8 cellular contexts compared by ENCODE assay signal in genomic region chr15:64731012-64731806, GRCh38. TPM values are rescaled to one million over a fixed set of nuclear protein-coding genes. Genes with fewer than 3 reads are reported as not detected.
A peak's percentile ranks its signal among the peaks of the same experiment; 100 is the strongest.
DNase-seq lines count a peak whose midpoint lies in the region; ATAC-seq and TF ChIP-seq lines count a peak whose summit lies in the region.

No MANE protein-coding gene starts in this region.

- H3K9me2 ChIP-seq in Loucy (replicated peaks; ENCODE audit: low read depth, low read length): no peaks in the 10 kb centered on the region

- peaks cover 2% of the 10 kb centered on the region for H3K27me3 Mint-ChIP-seq in activated T-helper 2 cell treated with anti-CD3 and anti-CD28 coated beads, Interferon-gamma antibody, Interleukin-2, Interleukin-4, amounts not matched to agents 10 μg/mL and 5 μg/mL and 100 μg/mL, durations not matched to agents 14 hours and 24 hours and 36 hours (ENCODE audit: low read depth)

- H3K4me1 ChIP-seq in Loucy (ENCODE audit: insufficient read depth, low read length, poor library complexity, severe bottlenecking): no peaks in the 10 kb centered on the region
- H3K4me1 ChIP-seq in RWPE2 (ENCODE audit: insufficient read depth, poor library complexity, severe bottlenecking): no peaks in the 10 kb centered on the region
- peaks cover 0 to 32% (median 0%) of the 10 kb centered on the region in 3 donors for H3K4me1 ChIP-seq in gastroesophageal sphincter
- no peaks in the 10 kb centered on the region for H3K4me1 ChIP-seq in osteoblast (ENCODE audit: insufficient read depth, low read length)
- no peaks in the 10 kb centered on the region for H3K4me1 ChIP-seq in thymus (ENCODE audit: control insufficient read depth, insufficient read depth, low read length)

- H3K4me1 Mint-ChIP-seq in activated T-helper 2 cell treated with anti-CD3 and anti-CD28 coated beads, Interferon-gamma antibody, Interleukin-2, Interleukin-4, amounts not matched to agents 10 μg/mL and 5 μg/mL and 100 μg/mL, durations not matched to agents 14 hours and 24 hours and 36 hours (ENCODE audit: low read depth): peaks cover 10% of the 10 kb centered on the region

- TF ChIP-seq CTCF in Loucy (conservative IDR thresholded peaks at IDR 0.05; ENCODE audit: low read length) (peak; percentile 91), RWPE2 (IDR thresholded peaks at IDR 0.05; ENCODE audit: poor library complexity, severe bottlenecking) (peak; percentile 100), gastroesophageal sphincter (IDR thresholded peaks at IDR 0.05) (peak in 3 of 4 experiments; percentile 93 to 96 (median 95)), osteoblast (IDR thresholded peaks at IDR 0.05; ENCODE audit: extremely low read depth, low read depth, low read length) (peak; percentile 91)

- H2AFZ ChIP-seq in Loucy (ENCODE audit: low read length): peak overlapping the region; percentile 45; the same call in 1 of the 2 replicates
- no peak overlapping the region for H2AFZ ChIP-seq in osteoblast (ENCODE audit: low read length)

- H3K27ac Mint-ChIP-seq in activated T-helper 2 cell treated with anti-CD3 and anti-CD28 coated beads, Interferon-gamma antibody, Interleukin-2, Interleukin-4, amounts not matched to agents 10 μg/mL and 5 μg/mL and 100 μg/mL, durations not matched to agents 14 hours and 24 hours and 36 hours: no peak overlapping the region

- H3K4me2 ChIP-seq in Loucy (ENCODE audit: low read depth, low read length, poor library complexity, severe bottlenecking) (peak overlapping the region; percentile 46), osteoblast (ENCODE audit: insufficient read depth, low read length) (peak overlapping the region; percentile 15)

- H3K79me2 ChIP-seq in Loucy (ENCODE audit: insufficient read depth, low read length): no peaks in the 10 kb centered on the region
- H3K79me2 ChIP-seq in osteoblast (ENCODE audit: insufficient read depth, low read length): no peaks in the 10 kb centered on the region

- H3K36me3 Mint-ChIP-seq in activated T-helper 2 cell treated with anti-CD3 and anti-CD28 coated beads, Interferon-gamma antibody, Interleukin-2, Interleukin-4, amounts not matched to agents 10 μg/mL and 5 μg/mL and 100 μg/mL, durations not matched to agents 14 hours and 24 hours and 36 hours (ENCODE audit: low read depth): no peaks in the 10 kb centered on the region

- no peak overlapping the region for H3K27ac ChIP-seq in RWPE2 (ENCODE audit: poor library complexity, severe bottlenecking)
- H3K27ac ChIP-seq in gastroesophageal sphincter: peak overlapping the region; percentile 2 to 59 (median 32)
- H3K27ac ChIP-seq in osteoblast (ENCODE audit: low read depth, low read length): no peak overlapping the region
- peak overlapping the region; percentile 5 for H3K27ac ChIP-seq in thymus (ENCODE audit: low read depth)

- ATAC-seq in RWPE2 (ENCODE audit: low read depth): peak; percentile 89
- ATAC-seq in gastroesophageal sphincter: peak; percentile 80
- ATAC-seq in HG03135 (IDR thresholded peaks at IDR 0.05; ENCODE audit: unreplicated experiment): no peak

- H3K4me3 ChIP-seq in Loucy (ENCODE audit: low read length, poor library complexity, severe bottlenecking): no peak overlapping the region
- no peak overlapping the region for H3K4me3 ChIP-seq in RWPE2 (ENCODE audit: severe bottlenecking)
- H3K4me3 ChIP-seq in gastroesophageal sphincter: no peak overlapping the region
- H3K4me3 ChIP-seq in osteoblast (ENCODE audit: insufficient read depth, low read length): peak overlapping the region; percentile 3
- H3K4me3 ChIP-seq in thymus (ENCODE audit: low read length): no peak overlapping the region

- H3K36me3 ChIP-seq in Loucy (ENCODE audit: insufficient read depth, low read length) (no peaks in the 10 kb centered on the region), RWPE2 (ENCODE audit: low read depth) (no peaks in the 10 kb centered on the region), gastroesophageal sphincter (peaks cover 0 to 34% of the 10 kb centered on the region in 2 donors), osteoblast (ENCODE audit: insufficient read depth, low read length) (no peaks in the 10 kb centered on the region), thymus (ENCODE audit: control insufficient read depth, insufficient read depth) (no peaks in the 10 kb centered on the region)

- no peak for TF ChIP-seq EP300 in gastroesophageal sphincter (IDR thresholded peaks at IDR 0.05)

- no peak overlapping the region for H3K9ac ChIP-seq in Loucy (ENCODE audit: low read depth, low read length, poor library complexity, severe bottlenecking)

- no peaks in the 10 kb centered on the region for H3K9me3 Mint-ChIP-seq in activated T-helper 2 cell treated with anti-CD3 and anti-CD28 coated beads, Interferon-gamma antibody, Interleukin-2, Interleukin-4, amounts not matched to agents 10 μg/mL and 5 μg/mL and 100 μg/mL, durations not matched to agents 14 hours and 24 hours and 36 hours

- no peak for TF ChIP-seq POLR2A in gastroesophageal sphincter (IDR thresholded peaks at IDR 0.05)

- H3K27me3 ChIP-seq in Loucy (ENCODE audit: insufficient read depth, low read length, poor library complexity, severe bottlenecking): no peaks in the 10 kb centered on the region
- no peaks in the 10 kb centered on the region for H3K27me3 ChIP-seq in RWPE2 (ENCODE audit: insufficient read depth, poor library complexity, severe bottlenecking)
- no peaks in the 10 kb centered on the region for H3K27me3 ChIP-seq in gastroesophageal sphincter
- no peaks in the 10 kb centered on the region for H3K27me3 ChIP-seq in osteoblast (ENCODE audit: insufficient read depth, low read length)
- H3K27me3 ChIP-seq in thymus (ENCODE audit: control insufficient read depth, insufficient read depth): no peaks in the 10 kb centered on the region

- WGBS in gastroesophageal sphincter (ENCODE audit: low coverage in 1 of 2), 2 donors: 11 to 27% methylated on average over 3 to 13 of the region's 16 CpGs
- 35% methylated on average over 16 of the region's 16 CpGs for WGBS in thymus

- peak; percentile 84 for DNase-seq in GM03348 (ENCODE audit: low spot score)
- DNase-seq in RWPE2 (ENCODE audit: low spot score): peak; percentile 93
- peak; percentile 72 for DNase-seq in activated T-helper 2 cell treated with anti-CD3 and anti-CD28 coated beads, Interferon-gamma antibody, Interleukin-2, Interleukin-4, amounts not matched to agents 10 μg/mL and 5 μg/mL and 100 μg/mL, durations not matched to agents 14 hours and 24 hours and 36 hours (ENCODE audit: low spot score)
- peak; percentile 90 for DNase-seq in osteoblast (ENCODE audit: insufficient read length, low spot score, missing footprints)

- H3K4me3 Mint-ChIP-seq in activated T-helper 2 cell treated with anti-CD3 and anti-CD28 coated beads, Interferon-gamma antibody, Interleukin-2, Interleukin-4, amounts not matched to agents 10 μg/mL and 5 μg/mL and 100 μg/mL, durations not matched to agents 14 hours and 24 hours and 36 hours (ENCODE audit: low read depth): no peak overlapping the region

- H4K20me1 ChIP-seq in Loucy (ENCODE audit: insufficient read depth, low read length, poor library complexity, severe bottlenecking): no peaks in the 10 kb centered on the region
- H4K20me1 ChIP-seq in osteoblast (ENCODE audit: insufficient read depth, low read length): no peaks in the 10 kb centered on the region

- intact Hi-C loops in activated T-helper 2 cell treated with anti-CD3 and anti-CD28 coated beads, Interferon-gamma antibody, Interleukin-2, Interleukin-4, amounts not matched to agents 10 μg/mL and 5 μg/mL and 100 μg/mL, durations not matched to agents 14 hours and 24 hours and 36 hours (cut with micrococcal nuclease): loop anchor here (1.0 kb wide), 3 partner anchors 28 to 174 kb away; no protein-coding TSS in a partner anchor

- no peaks in the 10 kb centered on the region for H3F3A ChIP-seq in Loucy (ENCODE audit: low read depth)

- H3K9me3 ChIP-seq in Loucy (ENCODE audit: insufficient read depth, low read depth, low read length) (no peaks in the 10 kb centered on the region), RWPE2 (ENCODE audit: severe bottlenecking) (no peaks in the 10 kb centered on the region), gastroesophageal sphincter (no peaks in the 10 kb centered on the region), osteoblast (ENCODE audit: low read depth, low read length) (no peaks in the 10 kb centered on the region), thymus (ENCODE audit: control insufficient read depth) (no peaks in the 10 kb centered on the region)

RNA-seq across cellular contexts. Expression of gene RBPMS2, which starts 44.2 kb away (rescaled TPM):
- total RNA-seq in activated T-helper 2 cell treated with anti-CD3 and anti-CD28 coated beads, Interferon-gamma antibody, Interleukin-2, Interleukin-4, amounts not matched to agents 10 μg/mL and 5 μg/mL and 100 μg/mL, durations not matched to agents 14 hours and 24 hours and 36 hours: 0.09 TPM in 2 replicates
- total RNA-seq in gastroesophageal sphincter: 10 to 100 TPM; 14.6 to 47.8 (median 33.9) TPM
- 0.29 TPM in 1 of 2 replicates, not detected in the other for total RNA-seq in osteoblast
- polyA plus RNA-seq in thymus: 4.2 TPM

Comparison
In these comparisons a context has a peak if more than half of its experiments do, and no peak if none do; other contexts are left out.
1. H3K27ac ChIP-seq: peak in gastroesophageal sphincter (4 of 4) and thymus (single experiment); none in RWPE2 (single experiment) and osteoblast (single experiment).
2. RNA of gene RBPMS2, which starts 44.2 kb away (total RNA-seq): 14.6 to 47.8 TPM in gastroesophageal sphincter; 0.09 TPM in activated T-helper 2 cell treated with anti-CD3 and anti-CD28 coated beads, Interferon-gamma antibody, Interleukin-2, Interleukin-4, amounts not matched to agents 10 μg/mL and 5 μg/mL and 100 μg/mL, durations not matched to agents 14 hours and 24 hours and 36 hours and 0.29 TPM in osteoblast; every median in the first group is over 10 times any median in the second.
3. Peak in every context shown above with its lines, with median percentiles within 50 percentile points of each other: DNase-seq and CTCF ChIP-seq.